In genomic region chr12:120228041-120228290, GRCh38 we compare ENCODE assay signal across 8 cellular contexts. TPM values are rescaled to one million over a fixed set of nuclear protein-coding genes. Genes with fewer than 3 reads are reported as not detected.
A peak's percentile ranks its signal among the peaks of the same experiment; 100 is the strongest.
DNase-seq lines count a peak whose midpoint lies in the region; ATAC-seq, FAIRE-seq and TF ChIP-seq lines count a peak whose summit lies in the region.

No MANE protein-coding gene starts in this region.

- 45 to 68% methylated on average over 3 of the region's 3 CpGs for WGBS in heart right ventricle, 2 donors
- 31% methylated on average over 3 of the region's 3 CpGs; no CpG with 5 or more reads in 1 of the 2 experiments for WGBS in mesodermal cell (ENCODE audit: insufficient coverage in 2 of 2), 2 experiments

- TF ChIP-seq CTCF in heart right ventricle (IDR thresholded peaks at IDR 0.05) (no peak), right atrium auricular region (IDR thresholded peaks at IDR 0.05) (no peak), astrocyte (IDR thresholded peaks at IDR 0.05; ENCODE audit: insufficient read depth, low read depth, low read length) (no peak), upper lobe of right lung (IDR thresholded peaks at IDR 0.05) (no peak)

- H3K27ac Mint-ChIP-seq in astrocyte (ENCODE audit: unreplicated experiment): no peak overlapping the region

- H3K4me1 Mint-ChIP-seq in astrocyte (ENCODE audit: low read depth, unreplicated experiment): peaks cover 59% of the 10 kb centered on the region

- H3K4me1 ChIP-seq in heart right ventricle (peaks cover 63 to 94% (median 87%) of the 10 kb centered on the region in 9 donors), right atrium auricular region (peaks cover 0 to 89% of the 10 kb centered on the region in 2 donors), astrocyte (ENCODE audit: insufficient read depth, low read length) (peaks cover 78% of the 10 kb centered on the region), mesodermal cell (ENCODE audit: control insufficient read depth, insufficient read depth, low read length, poor library complexity, severe bottlenecking) (peaks cover 63% of the 10 kb centered on the region), upper lobe of right lung (peaks cover 81% of the 10 kb centered on the region)

- H3K4me3 ChIP-seq in heart right ventricle (peak overlapping the region in 3 of 10 donors; percentile 19 to 25 (median 21)), right atrium auricular region (peak overlapping the region in 1 of 2 donors; percentile 15), astrocyte (ENCODE audit: insufficient read depth, low read depth, low read length) (no peak overlapping the region), mesodermal cell (ENCODE audit: extremely low read depth, insufficient read depth, low read length, poor library complexity, severe bottlenecking) (no peak overlapping the region), upper lobe of right lung (no peak overlapping the region)

- peak overlapping the region; percentile 86 for H3K4me2 ChIP-seq in astrocyte (ENCODE audit: low read length)

- H3K36me3 ChIP-seq in heart right ventricle (peaks cover 0 to 39% (median 10%) of the 10 kb centered on the region in 9 donors), right atrium auricular region (peaks cover 23% of the 10 kb centered on the region), astrocyte (ENCODE audit: insufficient read depth, low read length) (peaks cover 13% of the 10 kb centered on the region), mesodermal cell (ENCODE audit: control insufficient read depth, insufficient read depth, low read length) (peaks cover 48% of the 10 kb centered on the region), upper lobe of right lung (peaks cover 11% of the 10 kb centered on the region)

- DNase-seq in heart right ventricle: no peak
- no peak for DNase-seq in right atrium auricular region (ENCODE audit: low spot score)
- no peak for DNase-seq in astrocyte (ENCODE audit: low read depth)
- no peak for DNase-seq in upper lobe of right lung
- DNase-seq in EL: no peak
- no peak for DNase-seq in SKM-1 treated with dmso at 0.1 percent for 144 hours (lab: John Stamatoyannopoulos, UW; ENCODE audit: unreplicated experiment)

- peaks cover 7% of the 10 kb centered on the region for H3K36me3 Mint-ChIP-seq in astrocyte (ENCODE audit: low read depth, unreplicated experiment)

- no peak for FAIRE-seq in astrocyte (lab: Jason Lieb, UNC)

- H3K27me3 Mint-ChIP-seq in astrocyte (ENCODE audit: low read depth, unreplicated experiment): no peaks in the 10 kb centered on the region

- H4K20me1 ChIP-seq in astrocyte (ENCODE audit: insufficient read depth, low read length): peaks cover 51% of the 10 kb centered on the region

- no peaks in the 10 kb centered on the region for H3K27me3 ChIP-seq in heart right ventricle
- no peaks in the 10 kb centered on the region for H3K27me3 ChIP-seq in right atrium auricular region
- no peaks in the 10 kb centered on the region for H3K27me3 ChIP-seq in astrocyte (ENCODE audit: insufficient read depth, low read length)
- no peaks in the 10 kb centered on the region for H3K27me3 ChIP-seq in upper lobe of right lung

- peak overlapping the region; percentile 34 for H3K9ac ChIP-seq in astrocyte (ENCODE audit: low read length)

- H3K4me3 Mint-ChIP-seq in astrocyte (ENCODE audit: unreplicated experiment): peak overlapping the region; percentile 34

- H3K9me3 ChIP-seq in heart right ventricle (no peaks in the 10 kb centered on the region), right atrium auricular region (no peaks in the 10 kb centered on the region), astrocyte (ENCODE audit: insufficient read depth, low read depth, low read length) (no peaks in the 10 kb centered on the region), mesodermal cell (ENCODE audit: control insufficient read depth, low read length) (no peaks in the 10 kb centered on the region), upper lobe of right lung (no peaks in the 10 kb centered on the region)

- ATAC-seq in heart right ventricle (no peak), upper lobe of right lung (no peak), HG03521 (IDR thresholded peaks at IDR 0.05; ENCODE audit: unreplicated experiment) (no peak)

- no peaks in the 10 kb centered on the region for H3K9me3 Mint-ChIP-seq in astrocyte (ENCODE audit: unreplicated experiment)

- H3K79me2 ChIP-seq in astrocyte (ENCODE audit: insufficient read depth, low read length): peaks cover 85% of the 10 kb centered on the region

- H3K27ac ChIP-seq in heart right ventricle (peak overlapping the region in 8 of 10 donors; percentile 12 to 96 (median 93)), right atrium auricular region (peak overlapping the region in 1 of 2 donors; percentile 13), astrocyte (ENCODE audit: low read depth, low read length) (no peak overlapping the region), mesodermal cell (ENCODE audit: low read depth, low read length, severe bottlenecking) (peak overlapping the region; percentile 100), upper lobe of right lung (peak overlapping the region; percentile 77)

- no peak overlapping the region for H2AFZ ChIP-seq in astrocyte (ENCODE audit: low read depth, low read length)

- intact Hi-C loops in heart right ventricle (cut with DNase I): loop anchor here in 6 of 10 donors (1.0 to 2.0 kb wide), 4 partner anchors 37 to 63 kb away; partner anchors contain the start of genes PXN (in 4 of the 6) and RNU4-2 (in 1 of the 6)
- intact Hi-C loops in upper lobe of right lung (cut with DNase I): loop anchor here (5.0 kb wide), 1 partner anchor 39 kb away; the partner anchor contains the start of gene PXN

RNA-seq across cellular contexts. Expression of gene RPLP0, which starts 27.1 kb away (rescaled TPM):
- total RNA-seq in heart right ventricle (1,000 to 10,000 TPM in 1 of 10 donors, 100 to 1,000 TPM in 9; 578 to 1,255 (median 694) TPM), right atrium auricular region (1,000 to 10,000 TPM in 1 of 2 donors, 100 to 1,000 TPM in 1; 846 to 1,862 TPM), astrocyte (1,543 and 1,660 TPM in 2 replicates), upper lobe of right lung (1,192 TPM)
- 1,000 to 10,000 TPM in 1 of 2 donors, 100 to 1,000 TPM in 1; 852 to 3,129 TPM for polyA plus RNA-seq in heart right ventricle
- polyA plus RNA-seq in mesodermal cell (2013, experiment 1 of 2): 3,564 TPM
- polyA plus RNA-seq in mesodermal cell (2013, experiment 2 of 2): 3,441 TPM

RNA-seq across cellular contexts. Expression of gene GCN1, which starts 33.5 kb away (rescaled TPM):
- total RNA-seq in heart right ventricle: 10 to 100 TPM; 30.4 to 41.3 (median 35.0) TPM
- 10 to 100 TPM in 1 of 2 donors, 1 to 10 TPM in 1; 9.7 to 17.2 TPM for polyA plus RNA-seq in heart right ventricle
- 10 to 100 TPM; 28.3 to 36.0 TPM for total RNA-seq in right atrium auricular region
- 95.5 and 123 TPM in 2 replicates for total RNA-seq in astrocyte
- 50.4 TPM for polyA plus RNA-seq in mesodermal cell (2013, experiment 1 of 2)
- 37.7 TPM for polyA plus RNA-seq in mesodermal cell (2013, experiment 2 of 2)
- total RNA-seq in upper lobe of right lung: 77.2 TPM

RNA-seq across cellular contexts. Expression of gene PXN, which starts 37.6 kb away (rescaled TPM):
- total RNA-seq in heart right ventricle (10 to 100 TPM; 52.0 to 83.7 (median 63.3) TPM), right atrium auricular region (10 to 100 TPM; 34.7 to 76.7 TPM), astrocyte (126 and 151 TPM in 2 replicates), upper lobe of right lung (105 TPM)
- polyA plus RNA-seq in heart right ventricle: 100 to 1,000 TPM in 1 of 2 donors, 10 to 100 TPM in 1; 41.2 to 123 TPM
- polyA plus RNA-seq in mesodermal cell (2013, experiment 1 of 2): 85.7 TPM
- polyA plus RNA-seq in mesodermal cell (2013, experiment 2 of 2): 72.4 TPM
